1 cellular context compared by ENCODE assay signal in the genomic region with DNA sequence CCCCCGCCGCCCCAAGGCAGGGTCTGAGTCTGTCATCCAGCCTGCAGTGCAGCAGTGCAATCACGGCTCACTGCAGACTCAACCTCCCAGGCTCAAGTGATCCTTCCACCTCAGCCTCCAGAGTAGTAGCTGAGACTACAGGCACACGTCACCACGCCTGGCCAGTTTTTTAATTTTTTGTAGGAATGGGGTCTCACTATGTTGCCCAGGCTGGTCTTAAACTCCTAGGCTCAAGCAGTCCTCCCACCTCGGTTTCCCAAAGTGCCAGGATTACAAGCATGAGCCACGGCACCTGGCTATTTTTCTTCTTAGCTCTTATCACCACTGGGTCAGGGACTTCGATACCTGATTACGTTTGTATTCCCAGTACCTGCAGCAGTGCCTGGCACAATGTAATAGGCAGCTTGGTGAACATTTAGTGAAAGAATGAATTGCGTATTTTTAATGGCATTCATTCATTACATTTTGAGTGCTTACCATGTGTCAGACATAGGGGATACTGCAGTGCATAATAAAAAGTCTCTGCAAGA.
TF ChIP-seq lines count a peak whose summit lies in the region.

No MANE protein-coding gene starts in this region.

TF ChIP-seq in WTC11, 78 proteins besides CTCF, POLR2A, EP300 and RAD21 (continued from another document):
- TF ChIP-seq, protein P1, sequence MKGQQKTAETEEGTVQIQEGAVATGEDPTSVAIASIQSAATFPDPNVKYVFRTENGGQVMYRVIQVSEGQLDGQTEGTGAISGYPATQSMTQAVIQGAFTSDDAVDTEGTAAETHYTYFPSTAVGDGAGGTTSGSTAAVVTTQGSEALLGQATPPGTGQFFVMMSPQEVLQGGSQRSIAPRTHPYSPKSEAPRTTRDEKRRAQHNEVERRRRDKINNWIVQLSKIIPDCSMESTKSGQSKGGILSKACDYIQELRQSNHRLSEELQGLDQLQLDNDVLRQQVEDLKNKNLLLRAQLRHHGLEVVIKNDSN (CRISPR knock-in tag; IDR thresholded peaks at IDR 0.05) = no peak
- no peak for TF ChIP-seq TCF7 (CRISPR knock-in tag; IDR thresholded peaks at IDR 0.05; ENCODE audit: low read depth)
